8 cellular contexts compared by ENCODE assay signal in the genomic region with DNA sequence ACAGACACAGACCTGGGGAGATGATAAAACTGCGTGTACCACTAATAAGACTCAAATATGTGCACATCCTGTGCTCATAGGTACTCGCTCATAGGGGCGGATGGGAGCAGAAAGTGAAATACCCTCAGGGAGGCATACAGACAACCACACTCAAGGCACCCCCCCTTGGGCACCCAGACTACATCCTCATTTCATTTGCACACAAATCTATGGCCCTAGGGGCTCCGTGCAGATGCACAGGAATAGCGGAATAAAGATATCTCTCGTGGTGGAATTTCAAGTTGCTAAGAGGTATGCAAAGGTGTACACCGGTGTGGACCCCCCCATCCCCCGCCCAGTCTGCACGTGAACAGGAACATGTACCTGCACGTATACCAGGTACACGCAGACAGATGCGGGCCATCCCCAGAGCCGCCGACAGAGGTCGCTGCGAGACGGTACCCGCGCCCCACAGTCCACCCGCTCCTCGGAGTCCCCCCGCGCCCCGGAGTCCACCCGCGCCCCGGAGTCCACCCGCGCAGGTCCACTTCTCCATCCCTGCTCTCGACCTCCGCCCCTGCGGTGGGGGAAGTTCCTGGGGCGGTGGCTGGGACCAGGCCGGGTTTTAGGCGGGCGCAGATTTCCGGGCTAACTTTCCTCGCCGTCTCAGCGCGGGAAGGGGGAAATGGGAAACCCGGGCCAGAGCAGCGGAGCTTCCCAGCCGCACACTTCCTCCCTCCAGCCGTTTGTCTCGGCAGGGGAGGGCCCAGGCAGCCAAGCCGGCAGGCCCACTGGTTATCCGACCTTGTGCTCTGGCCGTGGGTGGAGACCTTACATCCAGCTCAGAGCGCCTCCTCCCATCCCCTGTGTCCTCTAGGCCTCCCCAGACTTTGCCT. TPM values are rescaled to one million over a fixed set of nuclear protein-coding genes. Genes with fewer than 3 reads are reported as not detected.
DNase-seq lines count a peak whose midpoint lies in the region; ATAC-seq and TF ChIP-seq lines count a peak whose summit lies in the region.

No MANE protein-coding gene starts in this region.

- H3K4me1 ChIP-seq in prostate gland (replicated peaks), result no peaks in the 10 kb centered on the region

- no peaks in the 10 kb centered on the region for H3K9me3 ChIP-seq in prostate gland

- peak overlapping the region; percentile 15 to 24 for H3K4me3 ChIP-seq in prostate gland

- DNase-seq in ACHN, result peak; percentile 50
- DNase-seq in SK-N-DZ (ENCODE audit: low spot score), result peak; percentile 12
- peak; percentile 30 to 69 (median 61) for DNase-seq in activated naive CD4-positive, alpha-beta T cell (lab: John Stamatoyannopoulos, UW)
- DNase-seq in Right ventricle myocardium superior, result peak; percentile 85
- peak; percentile 37 for DNase-seq in prostate gland (ENCODE audit: low spot score)
- no peak for DNase-seq in dedifferentiated amniotic fluid mesenchymal stem cell (ENCODE audit: extremely low spot score)

- no peak for TF ChIP-seq POLR2A in prostate gland (IDR thresholded peaks at IDR 0.05)

- 5% methylated on average over 49 of the region's 50 CpGs for WGBS in prostate gland

- no peaks in the 10 kb centered on the region for H3K36me3 ChIP-seq in prostate gland

- H3K27me3 ChIP-seq in prostate gland (replicated peaks; ENCODE audit: insufficient read depth), result no peaks in the 10 kb centered on the region

- H3K27ac ChIP-seq in prostate gland, result no peak overlapping the region

- peak; percentile 34 for ATAC-seq in GM18861 (IDR thresholded peaks at IDR 0.05; ENCODE audit: unreplicated experiment)
- peak; percentile 65 for ATAC-seq in HG03196 (IDR thresholded peaks at IDR 0.05; ENCODE audit: unreplicated experiment)
- ATAC-seq in Right ventricle myocardium superior (ENCODE audit: poor library complexity), result peak; percentile 92

- in situ Hi-C loops in ACHN (cut with HindIII; ENCODE audit: low pct_ligation_motif_present, low pct_unique_long_range_greater_than_20kb, low sequenced_read_pairs), result no loop called here

- TF ChIP-seq CTCF in prostate gland (IDR thresholded peaks at IDR 0.05), result peak; percentile 30 to 61 (median 48)

- intact Hi-C loops in Right ventricle myocardium superior (cut with DNase I) (no loop called here), prostate gland (cut with DNase I) (loop anchor here (10.0 kb wide), 1 partner anchor 643 kb away; no protein-coding TSS in a partner anchor)

RNA-seq across cellular contexts. Expression of gene IL12B, which starts 1.0 kb away (rescaled TPM):
- polyA plus RNA-seq in SK-N-DZ (2014; cell fraction: cytosol; rRNA removed), result not detected in 2 replicates
- not detected in 2 replicates for polyA plus RNA-seq in SK-N-DZ (2014; cell fraction: nucleus; rRNA removed)
- not detected for total RNA-seq in Right ventricle myocardium superior
- total RNA-seq in prostate gland, result not detected

Comparison
In these comparisons a context has a peak if more than half of its experiments do, and no peak if none do; other contexts are left out.
1. ATAC-seq: peak in every context shown above with its lines; median percentile 92 in Right ventricle myocardium superior; 65 in HG03196; 34 in GM18861.